9 cellular contexts compared by ENCODE assay signal in genomic region chr9:36193049-36193448, GRCh38. TPM values are rescaled to one million over a fixed set of nuclear protein-coding genes. Genes with fewer than 3 reads are reported as not detected.
DNase-seq lines count a peak whose midpoint lies in the region; ATAC-seq and TF ChIP-seq lines count a peak whose summit lies in the region.
"Had no signal": no experiment of that assay in that cellular context is flagged by ENCODE, and none has a peak within 500 bp of the region (broad histone marks: within the 10 kb centered on the region; RNA-seq: fewer than 3 reads in every experiment).

No MANE protein-coding gene starts in this region.

- BruUV-seq in Panc1 (replicated peaks; lab: Mats Ljungman, UMichigan): no TSS peak

- POLR2A ChIA-PET in Panc1 (lab: Charles Lee): interaction anchor here (0.5 kb wide), 1 partner anchor 38 kb away, joined by 4 read pairs; no protein-coding TSS in a partner anchor

- in situ Hi-C loops in Panc1 (cut with HindIII; ENCODE audit: low pct_unique_long_range_greater_than_20kb, low sequenced_read_pairs): no loop called here
- in situ Hi-C loops in ACHN (cut with HindIII; ENCODE audit: low pct_ligation_motif_present, low pct_unique_long_range_greater_than_20kb, low sequenced_read_pairs): no loop called here

- H3K27me3 ChIP-seq in Panc1 (ENCODE audit: control insufficient read depth, insufficient read depth, low read length) (no peaks in the 10 kb centered on the region), psoas muscle (ENCODE audit: insufficient read depth in 3 of 3, low read length in 2 of 3) (no peaks in the 10 kb centered on the region)

- peak overlapping the region; percentile 68 for H3K4me3 ChIP-seq in GM12865 (ENCODE audit: low read depth, low read length)
- peak overlapping the region; percentile 78 to 97 for H3K4me3 ChIP-seq in Panc1 (ENCODE audit: low read depth in 2 of 2, low read length in 2 of 2)
- H3K4me3 ChIP-seq in epithelial cell of esophagus (ENCODE audit: low read length): peak overlapping the region; percentile 93
- H3K4me3 ChIP-seq in psoas muscle: peak overlapping the region; percentile 95

- DNase-seq in GM12865 (ENCODE audit: low read depth) (no peak), Panc1 (ENCODE audit: low read depth, low spot score) (no peak), epithelial cell of esophagus (ENCODE audit: low read depth) (no peak), psoas muscle (no peak), activated gamma-delta T cell treated with Interleukin-2 at 50 U/mL for 16 hours (no peak), ACHN (no peak), epidermal melanocyte (ENCODE audit: insufficient read length, low spot score) (no peak)
- DNase-seq: stimulated activated naive CD4-positive, alpha-beta T cell had no signal

- H3K9me3 ChIP-seq in Panc1 (ENCODE audit: control insufficient read depth, insufficient read depth, low read depth, low read length): no peaks in the 10 kb centered on the region
- H3K9me3 ChIP-seq in psoas muscle: no peaks in the 10 kb centered on the region

- CTCF ChIA-PET in Panc1 (lab: Charles Lee): no interaction called here

- peaks cover 18% of the 10 kb centered on the region for H3K36me3 ChIP-seq in Panc1 (ENCODE audit: control insufficient read depth, insufficient read depth, low read length)
- peaks cover 0 to 12% of the 10 kb centered on the region in 2 donors for H3K36me3 ChIP-seq in psoas muscle (ENCODE audit: insufficient read depth in 1 of 2, low read depth in 1 of 2)

- H3K27ac ChIP-seq in Panc1 (ENCODE audit: low read length) (peak overlapping the region; percentile 99), psoas muscle (no peak overlapping the region)

- H3K4me1 ChIP-seq in Panc1 (ENCODE audit: control insufficient read depth, insufficient read depth, low read length) (peaks cover 30% of the 10 kb centered on the region), psoas muscle (peaks cover 41% of the 10 kb centered on the region)

- intact Hi-C loops in Panc1 (cut with micrococcal nuclease; ENCODE audit: unreplicated experiment) (no loop called here), psoas muscle (cut with DNase I) (loop anchor here (5.0 kb wide), 2 partner anchors 64 to 134 kb away; partner anchors contain the start of gene GNE (in 1 of the 2))

- WGBS in psoas muscle, 3 donors: 73 to 81% (median 79%) methylated on average over 4 of the region's 4 CpGs

- ATAC-seq in Panc1 (no peak), psoas muscle (no peak), GM19395 (IDR thresholded peaks at IDR 0.05; ENCODE audit: unreplicated experiment) (no peak)

- TF ChIP-seq CTCF in GM12865 (IDR thresholded peaks at IDR 0.05; ENCODE audit: insufficient read depth, low read depth, low read length, missing control alignments) (no peak), Panc1 (IDR thresholded peaks at IDR 0.05) (no peak), epithelial cell of esophagus (IDR thresholded peaks at IDR 0.05; ENCODE audit: insufficient read depth, low read depth, low read length, missing control alignments) (no peak), psoas muscle (IDR thresholded peaks at IDR 0.05) (no peak)

RNA-seq across cellular contexts. Expression of gene CLTA, which starts 2.3 kb away (rescaled TPM):
- 760 TPM for total RNA-seq in Panc1 (2021; ENCODE audit: unreplicated experiment)
- polyA plus RNA-seq in Panc1 (2012; ENCODE audit: insufficient read length): 733 TPM
- 10 to 100 TPM; 52.1 to 58.3 (median 54.6) TPM for total RNA-seq in psoas muscle
- polyA plus RNA-seq in psoas muscle: 100 to 1,000 TPM in 1 of 3 donors, 10 to 100 TPM in 2; 59.2 to 125 (median 75.9) TPM

RNA-seq across cellular contexts. Expression of gene CCIN, which starts 23.9 kb away (rescaled TPM):
- total RNA-seq in Panc1 (2021; ENCODE audit: unreplicated experiment) (0.13 TPM), psoas muscle (not detected)
- polyA plus RNA-seq in Panc1 (2012; ENCODE audit: insufficient read length): not detected
- under 1 TPM in 2 of 3 donors, not detected in 1; 0.03 to 0.04 TPM for polyA plus RNA-seq in psoas muscle

RNA-seq across cellular contexts. Expression of gene GLIPR2, which starts 56.5 kb away (rescaled TPM):
- total RNA-seq in Panc1 (2021; ENCODE audit: unreplicated experiment) (4.9 TPM), psoas muscle (1 to 10 TPM; 3.6 to 6.5 (median 4.9) TPM)
- polyA plus RNA-seq in Panc1 (2012; ENCODE audit: insufficient read length): 2.7 TPM
- polyA plus RNA-seq in psoas muscle: 1 to 10 TPM; 2.5 to 3.4 (median 3.2) TPM

Comparison
In these comparisons a context has a peak if more than half of its experiments do, and no peak if none do; other contexts are left out.
1. RNA of gene CLTA, which starts 2.3 kb away (total RNA-seq): 760 TPM in Panc1 (single experiment); 52.1 to 58.3 TPM in psoas muscle; every median in the first group is over 10 times any median in the second.
2. Peak in every context shown above with its lines, with median percentiles within 50 percentile points of each other: H3K4me3 ChIP-seq.